1 cellular context compared by ENCODE assay signal in the genomic region with DNA sequence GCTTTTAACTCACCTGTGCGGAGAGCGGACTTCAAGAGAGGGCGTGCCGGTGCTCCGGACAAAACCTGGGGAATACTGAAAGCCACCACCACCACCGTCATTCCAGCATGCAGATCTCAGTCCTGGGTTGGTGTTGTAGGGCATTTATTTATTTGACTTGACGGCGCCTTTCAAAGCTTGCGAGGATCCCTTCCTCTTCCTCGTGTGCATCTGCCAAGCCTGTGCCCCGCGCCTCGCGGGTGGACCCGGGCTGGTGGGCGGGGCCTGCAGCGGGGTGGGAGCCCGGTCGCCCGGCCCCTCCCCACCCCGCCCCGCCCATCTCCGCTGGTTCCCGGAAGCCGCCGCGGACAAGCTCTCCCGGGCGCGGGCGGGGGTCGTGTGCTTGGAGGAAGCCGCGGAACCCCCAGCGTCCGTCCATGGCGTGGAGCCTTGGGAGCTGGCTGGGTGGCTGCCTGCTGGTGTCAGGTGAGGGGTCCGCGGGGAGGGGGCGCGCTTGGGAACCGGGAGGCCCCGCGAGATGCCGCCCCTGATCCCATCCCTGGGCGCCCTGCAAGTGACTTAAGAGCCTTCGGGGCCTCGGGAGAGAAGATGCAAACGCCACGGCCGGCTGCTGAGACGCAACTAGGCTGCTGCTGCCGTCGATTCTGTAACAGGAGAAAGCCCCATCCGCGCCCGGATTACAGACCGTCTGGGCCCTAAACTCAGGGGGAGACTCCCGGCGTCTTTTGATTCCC.
A peak's percentile ranks its signal among the peaks of the same experiment; 100 is the strongest.
TF ChIP-seq lines count a peak whose summit lies in the region.

Gene IL10RB, plus strand, starts transcription at position 318 of the 734 bp plus-strand sequence. Its CDS starts 99 bp downstream, at position 417.

TF ChIP-seq in K562, 482 proteins besides CTCF, POLR2A, EP300 and RAD21 (continued from another document and continues in another):
- TF ChIP-seq, protein P1, sequence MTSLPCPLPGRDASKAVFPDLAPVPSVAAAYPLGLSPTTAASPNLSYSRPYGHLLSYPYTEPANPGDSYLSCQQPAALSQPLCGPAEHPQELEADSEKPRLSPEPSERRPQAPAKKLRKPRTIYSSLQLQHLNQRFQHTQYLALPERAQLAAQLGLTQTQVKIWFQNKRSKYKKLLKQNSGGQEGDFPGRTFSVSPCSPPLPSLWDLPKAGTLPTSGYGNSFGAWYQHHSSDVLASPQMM (CRISPR knock-in tag; IDR thresholded peaks at IDR 0.05): no peak
- peak; percentile 52 for TF ChIP-seq CXXC5 (CRISPR knock-in tag; IDR thresholded peaks at IDR 0.05)
- no peak for TF ChIP-seq RFX1 (IDR thresholded peaks at IDR 0.05)
- no peak for TF ChIP-seq SMARCA5 (IDR thresholded peaks at IDR 0.05)
- TF ChIP-seq, protein P2, sequence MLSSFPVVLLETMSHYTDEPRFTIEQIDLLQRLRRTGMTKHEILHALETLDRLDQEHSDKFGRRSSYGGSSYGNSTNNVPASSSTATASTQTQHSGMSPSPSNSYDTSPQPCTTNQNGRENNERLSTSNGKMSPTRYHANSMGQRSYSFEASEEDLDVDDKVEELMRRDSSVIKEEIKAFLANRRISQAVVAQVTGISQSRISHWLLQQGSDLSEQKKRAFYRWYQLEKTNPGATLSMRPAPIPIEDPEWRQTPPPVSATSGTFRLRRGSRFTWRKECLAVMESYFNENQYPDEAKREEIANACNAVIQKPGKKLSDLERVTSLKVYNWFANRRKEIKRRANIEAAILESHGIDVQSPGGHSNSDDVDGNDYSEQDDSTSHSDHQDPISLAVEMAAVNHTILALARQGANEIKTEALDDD (IDR thresholded peaks at IDR 0.05): peak; percentile 69
- no peak for TF ChIP-seq STAG1 (CRISPR knock-in tag; IDR thresholded peaks at IDR 0.05; ENCODE audit: borderline replicate concordance)
- no peak for TF ChIP-seq PHB2 (IDR thresholded peaks at IDR 0.05; ENCODE audit: low read depth)
- no peak for TF ChIP-seq AFF4 (CRISPR knock-in tag; IDR thresholded peaks at IDR 0.05)
- TF ChIP-seq FOXK2 (conservative IDR thresholded peaks at IDR 0.05 in 1 of 2, IDR thresholded peaks at IDR 0.05 in 1 of 2; ENCODE audit: low read depth in 2 of 2): no peak
- TF ChIP-seq, protein P3, sequence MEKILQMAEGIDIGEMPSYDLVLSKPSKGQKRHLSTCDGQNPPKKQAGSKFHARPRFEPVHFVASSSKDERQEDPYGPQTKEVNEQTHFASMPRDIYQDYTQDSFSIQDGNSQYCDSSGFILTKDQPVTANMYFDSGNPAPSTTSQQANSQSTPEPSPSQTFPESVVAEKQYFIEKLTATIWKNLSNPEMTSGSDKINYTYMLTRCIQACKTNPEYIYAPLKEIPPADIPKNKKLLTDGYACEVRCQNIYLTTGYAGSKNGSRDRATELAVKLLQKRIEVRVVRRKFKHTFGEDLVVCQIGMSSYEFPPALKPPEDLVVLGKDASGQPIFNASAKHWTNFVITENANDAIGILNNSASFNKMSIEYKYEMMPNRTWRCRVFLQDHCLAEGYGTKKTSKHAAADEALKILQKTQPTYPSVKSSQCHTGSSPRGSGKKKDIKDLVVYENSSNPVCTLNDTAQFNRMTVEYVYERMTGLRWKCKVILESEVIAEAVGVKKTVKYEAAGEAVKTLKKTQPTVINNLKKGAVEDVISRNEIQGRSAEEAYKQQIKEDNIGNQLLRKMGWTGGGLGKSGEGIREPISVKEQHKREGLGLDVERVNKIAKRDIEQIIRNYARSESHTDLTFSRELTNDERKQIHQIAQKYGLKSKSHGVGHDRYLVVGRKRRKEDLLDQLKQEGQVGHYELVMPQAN (IDR thresholded peaks at IDR 0.05; ENCODE audit: borderline replicate concordance): peak; percentile 14; the same call in 1 of the 2 replicates
- no peak for TF ChIP-seq LARP7 (IDR thresholded peaks at IDR 0.05)
- no peak for TF ChIP-seq ZNF134 (CRISPR knock-in tag; conservative IDR thresholded peaks at IDR 0.05)
- TF ChIP-seq PPARD (CRISPR knock-in tag; IDR thresholded peaks at IDR 0.05): no peak
- TF ChIP-seq POLR2G (IDR thresholded peaks at IDR 0.05; ENCODE audit: low read depth, low read length): peak; percentile 87
- no peak for TF ChIP-seq MTF1 (CRISPR knock-in tag; IDR thresholded peaks at IDR 0.05; ENCODE audit: borderline replicate concordance)
- TF ChIP-seq XRCC5 (IDR thresholded peaks at IDR 0.05; ENCODE audit: low read depth, low read length): no peak
- TF ChIP-seq ZBTB12 (CRISPR knock-in tag; IDR thresholded peaks at IDR 0.05): no peak
- TF ChIP-seq MCM7 (IDR thresholded peaks at IDR 0.05): no peak
- TF ChIP-seq MYC (IDR thresholded peaks at IDR 0.05; ENCODE audit: low read depth, low read length): no peak; the same call in none of the 2 replicates
- TF ChIP-seq MYC (CRISPR knock-in tag; IDR thresholded peaks at IDR 0.05; ENCODE audit: borderline replicate concordance, low read depth): no peak
- TF ChIP-seq, protein P4, sequence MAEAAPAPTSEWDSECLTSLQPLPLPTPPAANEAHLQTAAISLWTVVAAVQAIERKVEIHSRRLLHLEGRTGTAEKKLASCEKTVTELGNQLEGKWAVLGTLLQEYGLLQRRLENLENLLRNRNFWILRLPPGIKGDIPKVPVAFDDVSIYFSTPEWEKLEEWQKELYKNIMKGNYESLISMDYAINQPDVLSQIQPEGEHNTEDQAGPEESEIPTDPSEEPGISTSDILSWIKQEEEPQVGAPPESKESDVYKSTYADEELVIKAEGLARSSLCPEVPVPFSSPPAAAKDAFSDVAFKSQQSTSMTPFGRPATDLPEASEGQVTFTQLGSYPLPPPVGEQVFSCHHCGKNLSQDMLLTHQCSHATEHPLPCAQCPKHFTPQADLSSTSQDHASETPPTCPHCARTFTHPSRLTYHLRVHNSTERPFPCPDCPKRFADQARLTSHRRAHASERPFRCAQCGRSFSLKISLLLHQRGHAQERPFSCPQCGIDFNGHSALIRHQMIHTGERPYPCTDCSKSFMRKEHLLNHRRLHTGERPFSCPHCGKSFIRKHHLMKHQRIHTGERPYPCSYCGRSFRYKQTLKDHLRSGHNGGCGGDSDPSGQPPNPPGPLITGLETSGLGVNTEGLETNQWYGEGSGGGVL (CRISPR knock-in tag; IDR thresholded peaks at IDR 0.05): no peak
- TF ChIP-seq MIER1 (IDR thresholded peaks at IDR 0.05; ENCODE audit: low read depth): 0 out of 2 replicates have a peak, but pooled peaks have one; percentile 11
- TF ChIP-seq ZBTB49 (CRISPR knock-in tag; IDR thresholded peaks at IDR 0.05; ENCODE audit: borderline replicate concordance): no peak
- no peak for TF ChIP-seq GTF3C2 (IDR thresholded peaks at IDR 0.05; ENCODE audit: borderline replicate concordance, extremely low read depth, insufficient read length)
- no peak for TF ChIP-seq ZSCAN29 (IDR thresholded peaks at IDR 0.05)
- TF ChIP-seq, protein P5, sequence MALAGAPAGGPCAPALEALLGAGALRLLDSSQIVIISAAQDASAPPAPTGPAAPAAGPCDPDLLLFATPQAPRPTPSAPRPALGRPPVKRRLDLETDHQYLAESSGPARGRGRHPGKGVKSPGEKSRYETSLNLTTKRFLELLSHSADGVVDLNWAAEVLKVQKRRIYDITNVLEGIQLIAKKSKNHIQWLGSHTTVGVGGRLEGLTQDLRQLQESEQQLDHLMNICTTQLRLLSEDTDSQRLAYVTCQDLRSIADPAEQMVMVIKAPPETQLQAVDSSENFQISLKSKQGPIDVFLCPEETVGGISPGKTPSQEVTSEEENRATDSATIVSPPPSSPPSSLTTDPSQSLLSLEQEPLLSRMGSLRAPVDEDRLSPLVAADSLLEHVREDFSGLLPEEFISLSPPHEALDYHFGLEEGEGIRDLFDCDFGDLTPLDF (CRISPR knock-in tag; IDR thresholded peaks at IDR 0.05): no peak
- no peak for TF ChIP-seq FOXA1 (IDR thresholded peaks at IDR 0.05; ENCODE audit: borderline replicate concordance)
- no peak for TF ChIP-seq STAT6 (CRISPR knock-in tag; IDR thresholded peaks at IDR 0.05)
- TF ChIP-seq, protein P6, sequence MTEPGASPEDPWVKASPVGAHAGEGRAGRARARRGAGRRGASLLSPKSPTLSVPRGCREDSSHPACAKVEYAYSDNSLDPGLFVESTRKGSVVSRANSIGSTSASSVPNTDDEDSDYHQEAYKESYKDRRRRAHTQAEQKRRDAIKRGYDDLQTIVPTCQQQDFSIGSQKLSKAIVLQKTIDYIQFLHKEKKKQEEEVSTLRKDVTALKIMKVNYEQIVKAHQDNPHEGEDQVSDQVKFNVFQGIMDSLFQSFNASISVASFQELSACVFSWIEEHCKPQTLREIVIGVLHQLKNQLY (CRISPR knock-in tag; conservative IDR thresholded peaks at IDR 0.05): no peak
- TF ChIP-seq ZSCAN32 (CRISPR knock-in tag; IDR thresholded peaks at IDR 0.05): no peak
- no peak for TF ChIP-seq EWSR1 (IDR thresholded peaks at IDR 0.05; ENCODE audit: borderline replicate concordance, low read depth, partially characterized antibody)
